8 cellular contexts compared by ENCODE assay signal in genomic region chr11:111454561-111455192, GRCh38. TPM values are rescaled to one million over a fixed set of nuclear protein-coding genes. Genes with fewer than 3 reads are reported as not detected.
DNase-seq lines count a peak whose midpoint lies in the region; ATAC-seq and TF ChIP-seq lines count a peak whose summit lies in the region.

No MANE protein-coding gene starts in this region.

- H3K27me3 Mint-ChIP-seq in osteocyte (ENCODE audit: unreplicated experiment) = peaks cover 31% of the 10 kb centered on the region
- peaks cover 9% of the 10 kb centered on the region for H3K27me3 Mint-ChIP-seq in activated T-helper 2 cell treated with anti-CD3 and anti-CD28 coated beads, Interferon-gamma antibody, Interleukin-2, Interleukin-4, amounts not matched to agents 10 μg/mL and 5 μg/mL and 100 μg/mL, durations not matched to agents 14 hours and 24 hours and 36 hours (ENCODE audit: low read depth)

- peak; percentile 20 to 58 for DNase-seq in NCI-H524 (lab: John Stamatoyannopoulos, UW)
- no peak for DNase-seq in NCI-H524 treated with DMSO at 0.1 percent for 48 hours (lab: John Stamatoyannopoulos, UW)
- peak; percentile 43 for DNase-seq in NCI-H226
- DNase-seq in activated CD8-positive, alpha-beta memory T cell treated with anti-CD3 and anti-CD28 coated beads for 48 hours (ENCODE audit: low read depth in 2 of 3, low spot score in 2 of 3) = peak; percentile 47 to 58 (median 52)
- peak; percentile 53 for DNase-seq in fibroblast of gingiva (ENCODE audit: low read depth)
- DNase-seq in osteocyte (ENCODE audit: extremely low spot score, unreplicated experiment) = peak; percentile 84
- DNase-seq in activated T-helper 2 cell treated with anti-CD3 and anti-CD28 coated beads, Interferon-gamma antibody, Interleukin-2, Interleukin-4, amounts not matched to agents 10 μg/mL and 5 μg/mL and 100 μg/mL, durations not matched to agents 14 hours and 24 hours and 36 hours (ENCODE audit: low spot score) = no peak

- ATAC-seq in GM19395 (IDR thresholded peaks at IDR 0.05; ENCODE audit: unreplicated experiment) = no peak

- TF ChIP-seq CTCF in osteocyte (IDR thresholded peaks at IDR 0.05) = peak; percentile 68

- no peaks in the 10 kb centered on the region for H3K4me1 Mint-ChIP-seq in osteocyte (ENCODE audit: unreplicated experiment)
- H3K4me1 Mint-ChIP-seq in activated T-helper 2 cell treated with anti-CD3 and anti-CD28 coated beads, Interferon-gamma antibody, Interleukin-2, Interleukin-4, amounts not matched to agents 10 μg/mL and 5 μg/mL and 100 μg/mL, durations not matched to agents 14 hours and 24 hours and 36 hours (ENCODE audit: low read depth) = no peaks in the 10 kb centered on the region

- H3K27ac Mint-ChIP-seq in osteocyte (ENCODE audit: unreplicated experiment) = no peak overlapping the region
- H3K27ac Mint-ChIP-seq in activated T-helper 2 cell treated with anti-CD3 and anti-CD28 coated beads, Interferon-gamma antibody, Interleukin-2, Interleukin-4, amounts not matched to agents 10 μg/mL and 5 μg/mL and 100 μg/mL, durations not matched to agents 14 hours and 24 hours and 36 hours = no peak overlapping the region

- intact Hi-C loops in activated T-helper 2 cell treated with anti-CD3 and anti-CD28 coated beads, Interferon-gamma antibody, Interleukin-2, Interleukin-4, amounts not matched to agents 10 μg/mL and 5 μg/mL and 100 μg/mL, durations not matched to agents 14 hours and 24 hours and 36 hours (cut with micrococcal nuclease) = loop anchor here (5.0 kb wide), 3 partner anchors 83 to 323 kb away; no protein-coding TSS in a partner anchor

- no peak overlapping the region for H3K4me3 Mint-ChIP-seq in osteocyte (ENCODE audit: unreplicated experiment)
- no peak overlapping the region for H3K4me3 Mint-ChIP-seq in activated T-helper 2 cell treated with anti-CD3 and anti-CD28 coated beads, Interferon-gamma antibody, Interleukin-2, Interleukin-4, amounts not matched to agents 10 μg/mL and 5 μg/mL and 100 μg/mL, durations not matched to agents 14 hours and 24 hours and 36 hours (ENCODE audit: low read depth)

- H3K36me3 Mint-ChIP-seq in osteocyte (ENCODE audit: unreplicated experiment) = no peaks in the 10 kb centered on the region
- no peaks in the 10 kb centered on the region for H3K36me3 Mint-ChIP-seq in activated T-helper 2 cell treated with anti-CD3 and anti-CD28 coated beads, Interferon-gamma antibody, Interleukin-2, Interleukin-4, amounts not matched to agents 10 μg/mL and 5 μg/mL and 100 μg/mL, durations not matched to agents 14 hours and 24 hours and 36 hours (ENCODE audit: low read depth)

- no peaks in the 10 kb centered on the region for H3K9me3 Mint-ChIP-seq in osteocyte (ENCODE audit: unreplicated experiment)
- H3K9me3 Mint-ChIP-seq in activated T-helper 2 cell treated with anti-CD3 and anti-CD28 coated beads, Interferon-gamma antibody, Interleukin-2, Interleukin-4, amounts not matched to agents 10 μg/mL and 5 μg/mL and 100 μg/mL, durations not matched to agents 14 hours and 24 hours and 36 hours = no peaks in the 10 kb centered on the region

RNA-seq across cellular contexts. Expression of gene BTG4, which starts 57.5 kb away (rescaled TPM):
- total RNA-seq in osteocyte = not detected in 2 replicates
- total RNA-seq in activated T-helper 2 cell treated with anti-CD3 and anti-CD28 coated beads, Interferon-gamma antibody, Interleukin-2, Interleukin-4, amounts not matched to agents 10 μg/mL and 5 μg/mL and 100 μg/mL, durations not matched to agents 14 hours and 24 hours and 36 hours = not detected in 2 replicates

RNA-seq across cellular contexts. Expression of gene HOATZ, which starts 59.9 kb away (rescaled TPM):
- total RNA-seq in osteocyte = not detected in 2 replicates
- total RNA-seq in activated T-helper 2 cell treated with anti-CD3 and anti-CD28 coated beads, Interferon-gamma antibody, Interleukin-2, Interleukin-4, amounts not matched to agents 10 μg/mL and 5 μg/mL and 100 μg/mL, durations not matched to agents 14 hours and 24 hours and 36 hours = not detected in 2 replicates

Comparison
In these comparisons a context has a peak if more than half of its experiments do, and no peak if none do; other contexts are left out.
1. DNase-seq: peak in NCI-H524 (2 of 2), NCI-H226 (single experiment), activated CD8-positive, alpha-beta memory T cell treated with anti-CD3 and anti-CD28 coated beads for 48 hours (3 of 3), fibroblast of gingiva (single experiment) and osteocyte (single experiment); none in NCI-H524 treated with DMSO at 0.1 percent for 48 hours (single experiment) and activated T-helper 2 cell treated with anti-CD3 and anti-CD28 coated beads, Interferon-gamma antibody, Interleukin-2, Interleukin-4, amounts not matched to agents 10 μg/mL and 5 μg/mL and 100 μg/mL, durations not matched to agents 14 hours and 24 hours and 36 hours (single experiment).